ENCODE assay signal across 8 cellular contexts in the genomic region with DNA sequence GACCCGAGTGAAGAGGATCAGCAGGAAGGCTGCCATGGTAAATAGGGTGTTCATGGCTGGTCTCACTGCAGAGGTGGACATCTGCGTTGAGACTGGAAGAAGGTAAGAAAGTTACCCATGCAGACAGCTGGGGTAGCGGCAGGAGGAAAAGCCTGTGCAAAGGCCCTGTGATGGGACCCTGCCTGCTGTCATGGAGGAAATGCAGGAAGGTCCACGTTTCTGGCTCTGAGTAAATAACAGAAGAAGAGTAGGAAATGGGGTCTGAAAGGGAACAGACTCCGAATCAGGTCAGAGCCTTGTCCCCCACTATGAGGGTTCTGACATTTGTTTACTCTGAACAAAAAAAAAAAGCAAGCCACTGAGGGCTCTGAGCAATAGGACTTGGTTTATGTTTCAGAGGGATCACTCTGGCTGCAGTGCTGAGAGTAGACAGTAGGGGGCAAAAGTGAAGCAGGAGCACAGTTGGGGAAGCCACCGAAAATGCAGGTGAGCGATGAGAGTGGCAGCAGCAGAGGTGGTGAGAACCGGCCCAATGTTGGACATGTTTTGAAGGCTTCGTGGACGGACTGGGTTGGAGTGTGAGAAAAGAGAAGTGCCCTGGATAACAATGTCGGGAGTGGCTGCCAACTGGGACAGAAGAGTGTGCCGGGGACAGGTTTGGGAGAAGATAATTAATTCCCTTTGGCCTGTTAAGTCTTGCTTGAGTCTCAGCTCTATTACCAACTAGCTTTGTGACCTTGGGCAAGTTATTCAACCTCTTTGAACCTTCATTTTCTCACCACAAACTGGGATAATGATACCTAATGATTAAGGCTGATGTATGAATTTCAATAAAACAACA. TPM values are rescaled to one million over a fixed set of nuclear protein-coding genes. Genes with fewer than 3 reads are reported as not detected.
DNase-seq lines count a peak whose midpoint lies in the region; ATAC-seq and TF ChIP-seq lines count a peak whose summit lies in the region.

No MANE protein-coding gene starts in this region.

- H3K9me3 Mint-ChIP-seq in neural crest cell, result no peaks in the 10 kb centered on the region

- ATAC-seq in GM19023 (IDR thresholded peaks at IDR 0.05; ENCODE audit: unreplicated experiment) (peak; percentile 93), HG03342 (IDR thresholded peaks at IDR 0.05; ENCODE audit: unreplicated experiment) (peak; percentile 92)

- WGBS in esophagus muscularis mucosa, result 68% methylated on average over 12 of the region's 12 CpGs
- 61% methylated on average over 12 of the region's 12 CpGs for WGBS in suprapubic skin

- DNase-seq in NOMO-1 treated with dmso at 0.1 percent for 144 hours (lab: John Stamatoyannopoulos, UW; ENCODE audit: unreplicated experiment) (peak; percentile 17), esophagus muscularis mucosa (ENCODE audit: extremely low spot score) (no peak), neural crest cell (ENCODE audit: low read depth, low spot score) (peak; percentile 67), suprapubic skin (ENCODE audit: low spot score in 2 of 2) (peak in 1 of 2 donors; percentile 76)
- DNase-seq in activated CD8-positive, alpha-beta memory T cell treated with anti-CD3 and anti-CD28 coated beads, Interleukin-2, amount 50 U/mL, for 4 hours, result peak; percentile 80

- TF ChIP-seq EP300 in esophagus muscularis mucosa (IDR thresholded peaks at IDR 0.05) (no peak), suprapubic skin (IDR thresholded peaks at IDR 0.05) (no peak)

- no peak overlapping the region for H3K4me3 Mint-ChIP-seq in neural crest cell

- H3K27ac ChIP-seq in C4-2B (peak overlapping the region; percentile 76), esophagus muscularis mucosa (replicated peaks in 1 of 4) (no peak overlapping the region), suprapubic skin (peak overlapping the region; percentile 59)

- H3K36me3 Mint-ChIP-seq in neural crest cell (ENCODE audit: low read depth), result no peaks in the 10 kb centered on the region

- H3K4me3 ChIP-seq in esophagus muscularis mucosa (no peak overlapping the region), suprapubic skin (no peak overlapping the region)

- TF ChIP-seq CTCF in C4-2B (conservative IDR thresholded peaks at IDR 0.05) (peak; percentile 78), esophagus muscularis mucosa (IDR thresholded peaks at IDR 0.05) (peak; percentile 60 to 83 (median 62)), neural crest cell (conservative IDR thresholded peaks at IDR 0.05) (peak; percentile 76), suprapubic skin (IDR thresholded peaks at IDR 0.05) (peak; percentile 70 to 88)

- H3K36me3 ChIP-seq in esophagus muscularis mucosa, result peaks cover 0 to 21% (median 8%) of the 10 kb centered on the region in 4 donors
- peaks cover 6% of the 10 kb centered on the region for H3K36me3 ChIP-seq in suprapubic skin

- H3K27me3 ChIP-seq in esophagus muscularis mucosa (no peaks in the 10 kb centered on the region), suprapubic skin (no peaks in the 10 kb centered on the region)

- H3K9me3 ChIP-seq in esophagus muscularis mucosa (no peaks in the 10 kb centered on the region), suprapubic skin (no peaks in the 10 kb centered on the region)

- H3K4me1 Mint-ChIP-seq in neural crest cell, result peaks cover 3% of the 10 kb centered on the region

- intact Hi-C loops in esophagus muscularis mucosa (cut with DNase I), result no loop called here

- H3K27me3 Mint-ChIP-seq in neural crest cell (ENCODE audit: low read depth), result peaks cover 2% of the 10 kb centered on the region

- no peak overlapping the region for H3K27ac Mint-ChIP-seq in neural crest cell (ENCODE audit: unreplicated experiment)

- no peak for TF ChIP-seq POLR2A in esophagus muscularis mucosa (IDR thresholded peaks at IDR 0.05; ENCODE audit: low read depth)
- no peak for TF ChIP-seq POLR2A in suprapubic skin (IDR thresholded peaks at IDR 0.05)

- H3K4me1 ChIP-seq in esophagus muscularis mucosa, result peaks cover 12 to 22% (median 17%) of the 10 kb centered on the region in 4 donors
- H3K4me1 ChIP-seq in suprapubic skin, result peaks cover 36% of the 10 kb centered on the region

RNA-seq across cellular contexts. Expression of a gene that starts 57.9 kb away (rescaled TPM):
- total RNA-seq in esophagus muscularis mucosa (1 to 10 TPM; 1.7 to 2.9 (median 2.0) TPM), neural crest cell (1.3 and 1.4 TPM in 2 replicates), suprapubic skin (10 to 100 TPM; 25.9 to 41.0 (median 28.8) TPM)

Comparison
In these comparisons a context has a peak if more than half of its experiments do, and no peak if none do; other contexts are left out.
1. H3K27ac ChIP-seq: peak in C4-2B (single experiment) and suprapubic skin (single experiment); none in esophagus muscularis mucosa (0 of 4).
2. RNA of a gene that starts 57.9 kb away (total RNA-seq): 25.9 to 41.0 TPM in suprapubic skin; 1.7 to 2.9 TPM in esophagus muscularis mucosa and 1.3 to 1.4 TPM in neural crest cell; every median in the first group is over 4 times any median in the second.
3. Peak in every context shown above with its lines, with median percentiles within 50 percentile points of each other: CTCF ChIP-seq.